In genomic region chr13:79119578-79120107, GRCh38 we compare ENCODE assay signal across 31 cellular contexts.
"Had no signal": no experiment of that assay in that cellular context is flagged by ENCODE, and none has a peak within 500 bp of the region (broad histone marks: within the 10 kb centered on the region; RNA-seq: fewer than 3 reads in every experiment).

No MANE protein-coding gene starts in this region.

- H3K9me3 Mint-ChIP-seq: activated B cell treated with CpG ODN at 0.5 μM for 24 hours; activated CD8-positive, alpha-beta T cell treated with anti-CD3 and anti-CD28 coated beads for 36 hours; activated T-cell treated with anti-CD3 and anti-CD28 coated beads, Interleukin-2, amount 50 U/mL, for 4 hours; activated T-helper 17 cell treated with anti-CD3 and anti-CD28 coated beads, Interleukin-2, amount 50 U/mL, for 72 hours; central memory CD8-positive, alpha-beta T cell; effector memory CD8-positive, alpha-beta T cell; T-helper 2 cell treated with Interferon-gamma antibody and Interleukin-4, amounts not matched to agents 5 μg/mL and 100 μg/mL, for 36 hours had no signal

- H3K4me3 ChIP-seq: esophagus muscularis mucosa, gastrocnemius medialis had no signal

- H3K4me3 Mint-ChIP-seq: activated B cell treated with CpG ODN at 0.5 μM for 24 hours; activated CD8-positive, alpha-beta T cell treated with anti-CD3 and anti-CD28 coated beads for 36 hours; activated naive CD8-positive, alpha-beta T cell; activated T-cell treated with anti-CD3 and anti-CD28 coated beads, Interleukin-2, amount 50 U/mL, for 4 hours; activated T-helper 17 cell treated with anti-CD3 and anti-CD28 coated beads, Interleukin-2, amount 50 U/mL, for 72 hours; central memory CD8-positive, alpha-beta T cell; effector memory CD8-positive, alpha-beta T cell; T-helper 17 cell; T-helper 2 cell treated with Interferon-gamma antibody and Interleukin-4, amounts not matched to agents 5 μg/mL and 100 μg/mL, for 36 hours had no signal

- H3K36me3 ChIP-seq: brain microvascular endothelial cell, esophagus muscularis mucosa, gastrocnemius medialis, WERI-Rb-1 had no signal

- ATAC-seq: activated CD4-positive, CD25-positive, alpha-beta regulatory T cell treated with anti-CD3 and anti-CD28 coated beads, Interleukin-2, amount 50 U/mL, for 24 hours; activated CD8-positive, alpha-beta T cell treated with anti-CD3 and anti-CD28 coated beads for 36 hours; activated T-cell treated with anti-CD3 and anti-CD28 coated beads, Interleukin-2, amount 50 U/mL, for 4 hours; activated T-helper 17 cell treated with anti-CD3 and anti-CD28 coated beads, Interleukin-2, amount 50 U/mL, for 72 hours; effector memory CD8-positive, alpha-beta T cell; foreskin keratinocyte; gastrocnemius medialis; T-helper 17 cell had no signal

- DNase-seq: activated B cell treated with CpG ODN at 0.5 μM for 24 hours; activated CD4-positive, alpha-beta T cell treated with anti-CD3 and anti-CD28 coated beads for 48 hours; activated CD4-positive, alpha-beta T cell treated with anti-CD3 and anti-CD28 coated beads, Interleukin-2, amount 50 U/mL, for 1 hour; activated CD4-positive, alpha-beta T cell treated with anti-CD3 and anti-CD28 coated beads, Interleukin-2, amount 50 U/mL, for 48 hours; activated CD8-positive, alpha-beta memory T cell treated with anti-CD3 and anti-CD28 coated beads for 24 hours; activated CD8-positive, alpha-beta T cell treated with anti-CD3 and anti-CD28 coated beads for 36 hours; activated effector memory CD4-positive, alpha-beta T cell treated with Interleukin-2 at 50 U/mL for 16 hours; activated gamma-delta T cell treated with Interleukin-2 at 50 U/mL for 16 hours; activated naive CD4-positive, alpha-beta T cell treated with anti-CD3 and anti-CD28 coated beads, Interleukin-2, amount 50 U/mL, for 16 hours; activated naive CD4-positive, alpha-beta T cell treated with Interleukin-2 at 50 U/mL for 16 hours; activated T-cell treated with anti-CD3 and anti-CD28 coated beads, Interleukin-2, amount 50 U/mL, for 4 hours; amniotic stem cell; anterior cingulate cortex; brain microvascular endothelial cell; cortex of kidney; dermis blood vessel endothelial cell; effector CD4-positive, alpha-beta T cell; effector memory CD8-positive, alpha-beta T cell; erythroblast; foreskin keratinocyte; gastrocnemius medialis; T-helper 1 cell; T1000; WERI-Rb-1 had no signal

- H3K4me1 Mint-ChIP-seq: activated T-helper 17 cell treated with anti-CD3 and anti-CD28 coated beads, Interleukin-2, amount 50 U/mL, for 72 hours; central memory CD8-positive, alpha-beta T cell had no signal

- H3K4me1 ChIP-seq: esophagus muscularis mucosa, foreskin keratinocyte, gastrocnemius medialis had no signal

- H3K27me3 ChIP-seq: brain microvascular endothelial cell, esophagus muscularis mucosa, foreskin keratinocyte, gastrocnemius medialis had no signal

- H3K27ac Mint-ChIP-seq: activated B cell treated with CpG ODN at 0.5 μM for 24 hours; activated CD8-positive, alpha-beta T cell treated with anti-CD3 and anti-CD28 coated beads for 36 hours; activated naive CD8-positive, alpha-beta T cell; activated T-helper 17 cell treated with anti-CD3 and anti-CD28 coated beads, Interleukin-2, amount 50 U/mL, for 72 hours; effector memory CD8-positive, alpha-beta T cell; T-helper 17 cell; T-helper 2 cell treated with Interferon-gamma antibody and Interleukin-4, amounts not matched to agents 5 μg/mL and 100 μg/mL, for 36 hours had no signal

- H3K9me3 ChIP-seq: esophagus muscularis mucosa, gastrocnemius medialis had no signal

- H3K27me3 Mint-ChIP-seq: activated naive CD8-positive, alpha-beta T cell; activated T-helper 17 cell treated with anti-CD3 and anti-CD28 coated beads, Interleukin-2, amount 50 U/mL, for 72 hours had no signal

- H3K27ac ChIP-seq: brain microvascular endothelial cell, esophagus muscularis mucosa, foreskin keratinocyte, gastrocnemius medialis, WERI-Rb-1 had no signal
